16 cellular contexts compared by ENCODE assay signal in genomic region chr6:6058054-6058444, GRCh38. TPM values are rescaled to one million over a fixed set of nuclear protein-coding genes. Genes with fewer than 3 reads are reported as not detected.
"Had no signal": no experiment of that assay in that cellular context is flagged by ENCODE, and none has a peak within 500 bp of the region (broad histone marks: within the 10 kb centered on the region; RNA-seq: fewer than 3 reads in every experiment).

No MANE protein-coding gene starts in this region.

- H3K4me3 ChIP-seq: cardiac muscle cell had no signal

- H3K27me3 ChIP-seq: brain microvascular endothelial cell, cardiac muscle cell had no signal

- H3K27ac ChIP-seq: brain microvascular endothelial cell, cardiac muscle cell had no signal

- H3K4me3 Mint-ChIP-seq: activated CD4-positive, alpha-beta memory T cell treated with anti-CD3 and anti-CD28 coated beads for 36 hours; activated CD4-positive, alpha-beta T cell treated with anti-CD3 and anti-CD28 coated beads, Interleukin-2, amount 10 ng/mL, durations not matched to agents 7 days and 5 days; activated naive CD8-positive, alpha-beta T cell; activated T-cell treated with anti-CD3 and anti-CD28 coated beads, Interleukin-2, amount 50 U/mL, for 4 hours; T-helper 17 cell had no signal

- H3K36me3 ChIP-seq: brain microvascular endothelial cell, cardiac muscle cell had no signal

- H3K27ac Mint-ChIP-seq: activated CD4-positive, alpha-beta memory T cell treated with anti-CD3 and anti-CD28 coated beads for 36 hours; activated CD4-positive, alpha-beta T cell treated with anti-CD3 and anti-CD28 coated beads, Interleukin-2, amount 10 ng/mL, durations not matched to agents 7 days and 5 days; activated naive CD8-positive, alpha-beta T cell; T-helper 17 cell had no signal

- DNase-seq: activated CD4-positive, alpha-beta memory T cell treated with anti-CD3 and anti-CD28 coated beads for 36 hours; activated CD4-positive, CD25-positive, alpha-beta regulatory T cell; activated CD8-positive, alpha-beta memory T cell treated with anti-CD3 and anti-CD28 coated beads for 24 hours; activated effector memory CD4-positive, alpha-beta T cell treated with anti-CD3 and anti-CD28 coated beads, Interleukin-2, amount 50 U/mL, for 16 hours; activated naive CD4-positive, alpha-beta T cell treated with Interleukin-2 at 50 U/mL for 16 hours; activated T-cell treated with anti-CD3 and anti-CD28 coated beads, Interleukin-2, amount 50 U/mL, for 4 hours; NCI-H2107; T-helper 17 cell; T1000 had no signal

- H3K36me3 Mint-ChIP-seq: activated CD4-positive, alpha-beta memory T cell treated with anti-CD3 and anti-CD28 coated beads for 36 hours; activated naive CD8-positive, alpha-beta T cell had no signal

- H3K9me3 Mint-ChIP-seq: activated CD4-positive, alpha-beta memory T cell treated with anti-CD3 and anti-CD28 coated beads for 36 hours; activated CD4-positive, alpha-beta T cell treated with anti-CD3 and anti-CD28 coated beads, Interleukin-2, amount 10 ng/mL, durations not matched to agents 7 days and 5 days had no signal

- H3K4me1 Mint-ChIP-seq: activated CD4-positive, alpha-beta T cell treated with anti-CD3 and anti-CD28 coated beads, Interleukin-2, amount 10 ng/mL, durations not matched to agents 7 days and 5 days; T-helper 17 cell had no signal

- FAIRE-seq: astrocyte had no signal

RNA-seq across cellular contexts. Expression of gene NRN1, which starts 51.3 kb away (rescaled TPM):
- total RNA-seq: MCF 10A, PC-3 had no signal
